In genomic region chr12:47818701-47819543, GRCh38 we compare ENCODE assay signal across 8 cellular contexts. TPM values are rescaled to one million over a fixed set of nuclear protein-coding genes. Genes with fewer than 3 reads are reported as not detected.
DNase-seq lines count a peak whose midpoint lies in the region; ATAC-seq and TF ChIP-seq lines count a peak whose summit lies in the region.

No MANE protein-coding gene starts in this region.

- H3K4me3 ChIP-seq in AG04449 (ENCODE audit: low read depth, low read length) (peak overlapping the region; percentile 84), endocrine pancreas (ENCODE audit: control insufficient read depth, insufficient read depth, low read length) (no peak overlapping the region), mononuclear cell (ENCODE audit: low read length) (peak overlapping the region; percentile 62), thyroid gland (replicated peaks in 1 of 3) (peak overlapping the region; percentile 8 to 82 (median 37))

- no peaks in the 10 kb centered on the region for H3K27me3 ChIP-seq in endocrine pancreas (ENCODE audit: control insufficient read depth, insufficient read depth, low read length)
- H3K27me3 ChIP-seq in mononuclear cell (ENCODE audit: insufficient read depth, low read length) = no peaks in the 10 kb centered on the region
- H3K27me3 ChIP-seq in thyroid gland = no peaks in the 10 kb centered on the region

- DNase-seq in AG04449 (ENCODE audit: low read depth, low spot score) (no peak), HuH-7 (ENCODE audit: low spot score) (peak; percentile 79), thyroid gland (peak; percentile 63 to 66), NCI-H526 treated with DMSO at 0.1 percent for 48 hours (lab: John Stamatoyannopoulos, UW) (no peak)
- DNase-seq in activated CD4-positive, alpha-beta T cell treated with anti-CD3 and anti-CD28 coated beads for 48 hours = peak; percentile 65

- no peaks in the 10 kb centered on the region for H3K4me1 ChIP-seq in endocrine pancreas (ENCODE audit: control insufficient read depth, insufficient read depth, low read length)
- peaks cover 88% of the 10 kb centered on the region for H3K4me1 ChIP-seq in mononuclear cell (ENCODE audit: insufficient read depth, low read length)
- peaks cover 53 to 82% of the 10 kb centered on the region in 2 donors for H3K4me1 ChIP-seq in thyroid gland

- peak overlapping the region; percentile 38 for H3K9ac ChIP-seq in endocrine pancreas (ENCODE audit: control insufficient read depth, insufficient read depth, low read length)

- CTCF ChIA-PET in AG04449 (lab: Yijun Ruan, JAX) = interaction anchor here (1.1 to 39.4 kb wide), 4 partner anchors 12 to 371 kb away, joined by 3 to 751 read pairs (median 12); no protein-coding TSS in a partner anchor

- H3K36me3 ChIP-seq in endocrine pancreas (ENCODE audit: control insufficient read depth, insufficient read depth, low read length) = no peaks in the 10 kb centered on the region
- no peaks in the 10 kb centered on the region for H3K36me3 ChIP-seq in thyroid gland

- TF ChIP-seq CTCF in AG04449 (IDR thresholded peaks at IDR 0.05; ENCODE audit: insufficient read depth, low read length, missing control alignments) (peak; percentile 31), thyroid gland (IDR thresholded peaks at IDR 0.05) (peak in 3 of 6 experiments; percentile 18 to 26 (median 22))

- ATAC-seq in GM19023 (IDR thresholded peaks at IDR 0.05; ENCODE audit: unreplicated experiment) = peak; percentile 61

- intact Hi-C loops in thyroid gland (cut with DNase I) = no loop called here

- peak in 1 of 2 donors; percentile 58 for TF ChIP-seq POLR2A in thyroid gland (IDR thresholded peaks at IDR 0.05)

- H3K9me3 ChIP-seq in endocrine pancreas (ENCODE audit: control insufficient read depth, low read length) = no peaks in the 10 kb centered on the region
- no peaks in the 10 kb centered on the region for H3K9me3 ChIP-seq in mononuclear cell (ENCODE audit: low read depth, low read length)
- no peaks in the 10 kb centered on the region for H3K9me3 ChIP-seq in thyroid gland

- WGBS in thyroid gland, 2 donors = 0 to 15% methylated on average over 1 to 12 of the region's 49 CpGs

- H3K27ac ChIP-seq in thyroid gland = peak overlapping the region; percentile 94 to 98 (median 98)

- POLR2A ChIA-PET in AG04449 (lab: Yijun Ruan, JAX) = interaction anchor here (0.8 to 3.4 kb wide), 6 partner anchors 9 to 29 kb away, joined by 3 to 14 read pairs (median 5); no protein-coding TSS in a partner anchor

RNA-seq across cellular contexts. Expression of gene HDAC7, which starts 0.8 kb away (rescaled TPM):
- 25.4 TPM for total RNA-seq in mononuclear cell
- 10 to 100 TPM; 44.5 to 61.9 (median 52.6) TPM for total RNA-seq in thyroid gland

RNA-seq across cellular contexts. Expression of gene SLC48A1, which starts 45.9 kb away (rescaled TPM):
- total RNA-seq in mononuclear cell (3.8 TPM), thyroid gland (100 to 1,000 TPM in 3 of 4 donors, 10 to 100 TPM in 1; 59.3 to 276 (median 187) TPM)

Comparison
In these comparisons a context has a peak if more than half of its experiments do, and no peak if none do; other contexts are left out.
1. DNase-seq: peak in HuH-7 (single experiment), activated CD4-positive, alpha-beta T cell treated with anti-CD3 and anti-CD28 coated beads for 48 hours (single experiment) and thyroid gland (2 of 2); none in AG04449 (single experiment) and NCI-H526 treated with DMSO at 0.1 percent for 48 hours (single experiment).
2. RNA of gene SLC48A1, which starts 45.9 kb away (total RNA-seq): 59.3 to 276 TPM in thyroid gland; 3.8 TPM in mononuclear cell (single experiment); every median in the first group is over 10 times any median in the second.